ENCODE assay signal across 23 cellular contexts in genomic region chr9:6833518-6834192, GRCh38.
A peak's percentile ranks its signal among the peaks of the same experiment; 100 is the strongest.
DNase-seq lines count a peak whose midpoint lies in the region; ATAC-seq, FAIRE-seq and TF ChIP-seq lines count a peak whose summit lies in the region.
"Had no signal": no experiment of that assay in that cellular context is flagged by ENCODE, and none has a peak within 500 bp of the region (broad histone marks: within the 10 kb centered on the region; RNA-seq: fewer than 3 reads in every experiment).

No MANE protein-coding gene starts in this region.

- FAIRE-seq in RCC 7860 (lab: Jason Lieb, UNC), result no peak
- FAIRE-seq: colon had no signal

- no peaks in the 10 kb centered on the region for H3K4me1 Mint-ChIP-seq in activated T-cell treated with anti-CD3 and anti-CD28 coated beads, Interleukin-2, amount 50 U/mL, for 72 hours (ENCODE audit: low read depth)

- H3K9me3 Mint-ChIP-seq in activated T-cell treated with anti-CD3 and anti-CD28 coated beads, Interleukin-2, amount 50 U/mL, for 72 hours, result peaks cover 1 to 2% of the 10 kb centered on the region in 2 donors
- H3K9me3 Mint-ChIP-seq: natural killer cell had no signal

- DNase-seq in HT1080 (ENCODE audit: low read depth), result peak; percentile 69
- peak; percentile 13 for DNase-seq in RCC 7860 (ENCODE audit: low spot score)
- peak; percentile 69 for DNase-seq in epithelial cell of esophagus (ENCODE audit: low read depth)
- peak; percentile 58 for DNase-seq in osteoblast (ENCODE audit: insufficient read length, low spot score, missing footprints)
- DNase-seq in NCI-H2196 treated with DMSO at 0.1 percent for 48 hours (lab: John Stamatoyannopoulos, UW; ENCODE audit: unreplicated experiment), result no peak
- DNase-seq in NCI-H2107 (lab: John Stamatoyannopoulos, UW), result no peak
- no peak for DNase-seq in activated T-cell treated with anti-CD3 and anti-CD28 coated beads, Interleukin-2, amount 50 U/mL, for 72 hours
- DNase-seq: activated CD4-positive, alpha-beta T cell treated with anti-CD3 and anti-CD28 coated beads for 48 hours; activated CD8-positive, alpha-beta memory T cell treated with anti-CD3 and anti-CD28 coated beads, Interleukin-2, amount 50 U/mL, for 4 hours; activated effector memory CD4-positive, alpha-beta T cell treated with Interleukin-2 at 50 U/mL for 16 hours; amniotic stem cell; Caco-2; left cardiac atrium; natural killer cell; NCI-H187; NCI-H446 treated with DMSO at 0.1 percent for 48 hours; NK-92 treated with Interleukin-12 subunit alpha and Interleukin-12 subunit beta, amount 100 ng/mL, for 24 hours; posterior cingulate gyrus; stomach; upper lobe of right lung had no signal

- H2AFZ ChIP-seq in osteoblast (ENCODE audit: low read length), result no peak overlapping the region

- H3K4me1 ChIP-seq in osteoblast (ENCODE audit: insufficient read depth, low read length), result peaks cover 4% of the 10 kb centered on the region
- H3K4me1 ChIP-seq: upper lobe of right lung had no signal

- H3K4me2 ChIP-seq in osteoblast (ENCODE audit: insufficient read depth, low read length), result no peak overlapping the region

- H3K9me3 ChIP-seq in osteoblast (ENCODE audit: low read depth, low read length), result no peaks in the 10 kb centered on the region
- H3K9me3 ChIP-seq: Caco-2, upper lobe of right lung had no signal

- no peak for ATAC-seq in HG02852 (IDR thresholded peaks at IDR 0.05; ENCODE audit: unreplicated experiment)
- ATAC-seq in activated T-cell treated with anti-CD3 and anti-CD28 coated beads, Interleukin-2, amount 50 U/mL, for 72 hours (replicated peaks in 1 of 2), result no peak
- ATAC-seq: natural killer cell, upper lobe of right lung had no signal

- H3K4me3 Mint-ChIP-seq in activated T-cell treated with anti-CD3 and anti-CD28 coated beads, Interleukin-2, amount 50 U/mL, for 72 hours, result no peak overlapping the region
- H3K4me3 Mint-ChIP-seq: B cell, natural killer cell had no signal

- H3K27ac ChIP-seq in osteoblast (ENCODE audit: low read depth, low read length), result no peak overlapping the region
- H3K27ac ChIP-seq: stomach, upper lobe of right lung had no signal

- H3K4me3 ChIP-seq in epithelial cell of esophagus (ENCODE audit: low read length) (no peak overlapping the region), osteoblast (ENCODE audit: insufficient read depth, low read length) (no peak overlapping the region)
- H3K4me3 ChIP-seq: stomach, upper lobe of right lung had no signal

- peaks cover 3% of the 10 kb centered on the region for H3K79me2 ChIP-seq in osteoblast (ENCODE audit: insufficient read depth, low read length)

- H3K27ac Mint-ChIP-seq in activated T-cell treated with anti-CD3 and anti-CD28 coated beads, Interleukin-2, amount 50 U/mL, for 72 hours, result no peak overlapping the region

- peaks cover 7 to 29% of the 10 kb centered on the region in 2 donors for H3K36me3 Mint-ChIP-seq in activated T-cell treated with anti-CD3 and anti-CD28 coated beads, Interleukin-2, amount 50 U/mL, for 72 hours (ENCODE audit: insufficient read depth in 2 of 2)
- H3K36me3 Mint-ChIP-seq: natural killer cell had no signal

- TF ChIP-seq CTCF in epithelial cell of esophagus (IDR thresholded peaks at IDR 0.05; ENCODE audit: insufficient read depth, low read depth, low read length, missing control alignments), result no peak
- TF ChIP-seq CTCF in osteoblast (IDR thresholded peaks at IDR 0.05; ENCODE audit: extremely low read depth, low read depth, low read length), result no peak

- peaks cover 4% of the 10 kb centered on the region for H3K36me3 ChIP-seq in osteoblast (ENCODE audit: insufficient read depth, low read length)

- no peaks in the 10 kb centered on the region for H3K27me3 ChIP-seq in osteoblast (ENCODE audit: insufficient read depth, low read length)
- H3K27me3 ChIP-seq: stomach, upper lobe of right lung had no signal

- H3K27me3 Mint-ChIP-seq in activated T-cell treated with anti-CD3 and anti-CD28 coated beads, Interleukin-2, amount 50 U/mL, for 72 hours (ENCODE audit: low read depth), result no peaks in the 10 kb centered on the region
- H3K27me3 Mint-ChIP-seq: B cell had no signal

- no peaks in the 10 kb centered on the region for H4K20me1 ChIP-seq in osteoblast (ENCODE audit: insufficient read depth, low read length)

Comparison
In these comparisons a context has a peak if more than half of its experiments do, and no peak if none do; other contexts are left out.
1. DNase-seq: peak in HT1080 (single experiment), RCC 7860 (single experiment), epithelial cell of esophagus (single experiment) and osteoblast (single experiment); none in NCI-H2196 treated with DMSO at 0.1 percent for 48 hours (single experiment), NCI-H2107 (single experiment) and activated T-cell treated with anti-CD3 and anti-CD28 coated beads, Interleukin-2, amount 50 U/mL, for 72 hours (0 of 2).